12 cellular contexts compared by ENCODE assay signal in the genomic region with DNA sequence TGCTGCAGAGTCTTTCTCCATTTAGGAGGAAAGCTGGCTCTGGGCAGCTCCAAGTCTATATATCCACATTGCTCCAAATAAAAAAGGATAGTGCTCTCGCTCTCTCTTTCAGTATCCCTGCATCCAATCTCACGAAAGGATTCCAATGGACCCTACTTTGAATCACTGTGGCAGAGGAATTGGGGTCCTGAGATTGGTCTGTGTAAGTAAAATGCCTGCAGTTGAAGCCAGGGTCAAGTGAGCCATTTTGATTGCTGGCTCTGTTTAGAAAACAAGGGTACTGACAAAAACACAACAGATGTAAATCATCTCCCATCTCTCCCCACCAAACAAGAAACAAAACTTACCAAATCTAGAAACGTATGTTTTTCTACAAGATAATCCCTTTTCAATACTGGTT. TPM values are rescaled to one million over a fixed set of nuclear protein-coding genes. Genes with fewer than 3 reads are reported as not detected.
DNase-seq lines count a peak whose midpoint lies in the region; ATAC-seq and TF ChIP-seq lines count a peak whose summit lies in the region.
"Had no signal": no experiment of that assay in that cellular context is flagged by ENCODE, and none has a peak within 500 bp of the region (broad histone marks: within the 10 kb centered on the region; RNA-seq: fewer than 3 reads in every experiment).

No MANE protein-coding gene starts in this region.

- H3K9me3 Mint-ChIP-seq in WTC11, result peaks cover 28% of the 10 kb centered on the region
- H3K9me3 Mint-ChIP-seq in nephron progenitor cell, result peaks cover 33% of the 10 kb centered on the region
- peaks cover 2% of the 10 kb centered on the region for H3K9me3 Mint-ChIP-seq in stimulated activated memory B cell treated with anti-CD40 and anti-IgM and Interleukin-4, amounts not matched to agents 10 μg/mL and 1 μg/mL and 100 μg/mL, for 72 hours
- H3K9me3 Mint-ChIP-seq: CD8-positive, alpha-beta T cell had no signal

- H3K27ac Mint-ChIP-seq in WTC11, result peak overlapping the region; percentile 0
- peak overlapping the region; percentile 85 for H3K27ac Mint-ChIP-seq in nephron progenitor cell
- no peak overlapping the region for H3K27ac Mint-ChIP-seq in stimulated activated memory B cell treated with anti-CD40 and anti-IgM and Interleukin-4, amounts not matched to agents 10 μg/mL and 1 μg/mL and 100 μg/mL, for 72 hours
- H3K27ac Mint-ChIP-seq: CD14-positive monocyte; CD8-positive, alpha-beta T cell; IgD-negative memory B cell had no signal

- TF ChIP-seq CTCF in WTC11 (IDR thresholded peaks at IDR 0.05) (no peak), nephron progenitor cell (IDR thresholded peaks at IDR 0.05) (no peak)

- ATAC-seq in WTC11 (peak; percentile 75), GM21619 (IDR thresholded peaks at IDR 0.05; ENCODE audit: unreplicated experiment) (no peak)
- peak; percentile 24 for ATAC-seq in stimulated activated memory B cell treated with anti-CD40 and anti-IgM and Interleukin-4, amounts not matched to agents 10 μg/mL and 1 μg/mL and 100 μg/mL, for 72 hours
- ATAC-seq: CD8-positive, alpha-beta T cell had no signal

- H3K36me3 Mint-ChIP-seq in WTC11, result no peaks in the 10 kb centered on the region; the same call in 1 of the 2 replicates
- peaks cover 82% of the 10 kb centered on the region for H3K36me3 Mint-ChIP-seq in nephron progenitor cell (ENCODE audit: low read depth)
- no peaks in the 10 kb centered on the region for H3K36me3 Mint-ChIP-seq in stimulated activated memory B cell treated with anti-CD40 and anti-IgM and Interleukin-4, amounts not matched to agents 10 μg/mL and 1 μg/mL and 100 μg/mL, for 72 hours
- H3K36me3 Mint-ChIP-seq: CD14-positive monocyte; CD8-positive, alpha-beta T cell had no signal

- POLR2A ChIA-PET in WTC11 (lab: Charles Lee), result no interaction called here

- DNase-seq in WTC11 (ENCODE audit: low spot score) (no peak), nephron progenitor cell (no peak), MV-4-11 (lab: John Stamatoyannopoulos, UW) (no peak), A172 (ENCODE audit: low spot score) (no peak)
- DNase-seq: CD8-positive, alpha-beta T cell; COR-L47; DND-41; GF-D8 had no signal

- H3K4me3 Mint-ChIP-seq in WTC11 (no peak overlapping the region), nephron progenitor cell (peak overlapping the region; percentile 2)
- no peak overlapping the region for H3K4me3 Mint-ChIP-seq in stimulated activated memory B cell treated with anti-CD40 and anti-IgM and Interleukin-4, amounts not matched to agents 10 μg/mL and 1 μg/mL and 100 μg/mL, for 72 hours
- H3K4me3 Mint-ChIP-seq: CD14-positive monocyte; CD8-positive, alpha-beta T cell; IgD-negative memory B cell had no signal

- H3K27me3 Mint-ChIP-seq in WTC11 (ENCODE audit: low read depth), result no peaks in the 10 kb centered on the region
- H3K27me3 Mint-ChIP-seq in nephron progenitor cell (ENCODE audit: low read depth, poor library complexity), result no peaks in the 10 kb centered on the region
- H3K27me3 Mint-ChIP-seq in stimulated activated memory B cell treated with anti-CD40 and anti-IgM and Interleukin-4, amounts not matched to agents 10 μg/mL and 1 μg/mL and 100 μg/mL, for 72 hours, result peaks cover 7% of the 10 kb centered on the region
- H3K27me3 Mint-ChIP-seq: IgD-negative memory B cell had no signal

- H3K4me1 Mint-ChIP-seq in WTC11 (peaks cover 29% of the 10 kb centered on the region), nephron progenitor cell (peaks cover 34% of the 10 kb centered on the region)
- H3K4me1 Mint-ChIP-seq in stimulated activated memory B cell treated with anti-CD40 and anti-IgM and Interleukin-4, amounts not matched to agents 10 μg/mL and 1 μg/mL and 100 μg/mL, for 72 hours, result no peaks in the 10 kb centered on the region
- H3K4me1 Mint-ChIP-seq: CD14-positive monocyte, IgD-negative memory B cell had no signal

- CTCF ChIA-PET in WTC11 (lab: Charles Lee), result interaction anchor here (1.1 to 1.2 kb wide), 2 partner anchors 22 to 27 kb away, joined by 3 read pairs; no protein-coding TSS in a partner anchor

TF ChIP-seq in WTC11, 78 proteins besides CTCF, POLR2A, EP300 and RAD21:
- TF ChIP-seq, protein P1, sequence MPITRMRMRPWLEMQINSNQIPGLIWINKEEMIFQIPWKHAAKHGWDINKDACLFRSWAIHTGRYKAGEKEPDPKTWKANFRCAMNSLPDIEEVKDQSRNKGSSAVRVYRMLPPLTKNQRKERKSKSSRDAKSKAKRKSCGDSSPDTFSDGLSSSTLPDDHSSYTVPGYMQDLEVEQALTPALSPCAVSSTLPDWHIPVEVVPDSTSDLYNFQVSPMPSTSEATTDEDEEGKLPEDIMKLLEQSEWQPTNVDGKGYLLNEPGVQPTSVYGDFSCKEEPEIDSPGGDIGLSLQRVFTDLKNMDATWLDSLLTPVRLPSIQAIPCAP (CRISPR knock-in tag; IDR thresholded peaks at IDR 0.05), result no peak
- TF ChIP-seq NR1H2 (CRISPR knock-in tag; IDR thresholded peaks at IDR 0.05) (no peak), KAT7 (CRISPR knock-in tag; IDR thresholded peaks at IDR 0.05; ENCODE audit: borderline replicate concordance) (no peak), ZNF138 (CRISPR knock-in tag; conservative IDR thresholded peaks at IDR 0.05) (no peak), ZNF219 (CRISPR knock-in tag; IDR thresholded peaks at IDR 0.05; ENCODE audit: borderline replicate concordance) (no peak), HMGA2 (CRISPR knock-in tag; IDR thresholded peaks at IDR 0.05) (no peak), MXD4 (CRISPR knock-in tag; IDR thresholded peaks at IDR 0.05; ENCODE audit: borderline replicate concordance) (no peak), TEAD1 (CRISPR knock-in tag; IDR thresholded peaks at IDR 0.05) (no peak)
- TF ChIP-seq, protein P2, sequence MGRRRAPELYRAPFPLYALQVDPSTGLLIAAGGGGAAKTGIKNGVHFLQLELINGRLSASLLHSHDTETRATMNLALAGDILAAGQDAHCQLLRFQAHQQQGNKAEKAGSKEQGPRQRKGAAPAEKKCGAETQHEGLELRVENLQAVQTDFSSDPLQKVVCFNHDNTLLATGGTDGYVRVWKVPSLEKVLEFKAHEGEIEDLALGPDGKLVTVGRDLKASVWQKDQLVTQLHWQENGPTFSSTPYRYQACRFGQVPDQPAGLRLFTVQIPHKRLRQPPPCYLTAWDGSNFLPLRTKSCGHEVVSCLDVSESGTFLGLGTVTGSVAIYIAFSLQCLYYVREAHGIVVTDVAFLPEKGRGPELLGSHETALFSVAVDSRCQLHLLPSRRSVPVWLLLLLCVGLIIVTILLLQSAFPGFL (CRISPR knock-in tag; IDR thresholded peaks at IDR 0.05; ENCODE audit: borderline replicate concordance), result no peak
- TF ChIP-seq, protein P3, sequence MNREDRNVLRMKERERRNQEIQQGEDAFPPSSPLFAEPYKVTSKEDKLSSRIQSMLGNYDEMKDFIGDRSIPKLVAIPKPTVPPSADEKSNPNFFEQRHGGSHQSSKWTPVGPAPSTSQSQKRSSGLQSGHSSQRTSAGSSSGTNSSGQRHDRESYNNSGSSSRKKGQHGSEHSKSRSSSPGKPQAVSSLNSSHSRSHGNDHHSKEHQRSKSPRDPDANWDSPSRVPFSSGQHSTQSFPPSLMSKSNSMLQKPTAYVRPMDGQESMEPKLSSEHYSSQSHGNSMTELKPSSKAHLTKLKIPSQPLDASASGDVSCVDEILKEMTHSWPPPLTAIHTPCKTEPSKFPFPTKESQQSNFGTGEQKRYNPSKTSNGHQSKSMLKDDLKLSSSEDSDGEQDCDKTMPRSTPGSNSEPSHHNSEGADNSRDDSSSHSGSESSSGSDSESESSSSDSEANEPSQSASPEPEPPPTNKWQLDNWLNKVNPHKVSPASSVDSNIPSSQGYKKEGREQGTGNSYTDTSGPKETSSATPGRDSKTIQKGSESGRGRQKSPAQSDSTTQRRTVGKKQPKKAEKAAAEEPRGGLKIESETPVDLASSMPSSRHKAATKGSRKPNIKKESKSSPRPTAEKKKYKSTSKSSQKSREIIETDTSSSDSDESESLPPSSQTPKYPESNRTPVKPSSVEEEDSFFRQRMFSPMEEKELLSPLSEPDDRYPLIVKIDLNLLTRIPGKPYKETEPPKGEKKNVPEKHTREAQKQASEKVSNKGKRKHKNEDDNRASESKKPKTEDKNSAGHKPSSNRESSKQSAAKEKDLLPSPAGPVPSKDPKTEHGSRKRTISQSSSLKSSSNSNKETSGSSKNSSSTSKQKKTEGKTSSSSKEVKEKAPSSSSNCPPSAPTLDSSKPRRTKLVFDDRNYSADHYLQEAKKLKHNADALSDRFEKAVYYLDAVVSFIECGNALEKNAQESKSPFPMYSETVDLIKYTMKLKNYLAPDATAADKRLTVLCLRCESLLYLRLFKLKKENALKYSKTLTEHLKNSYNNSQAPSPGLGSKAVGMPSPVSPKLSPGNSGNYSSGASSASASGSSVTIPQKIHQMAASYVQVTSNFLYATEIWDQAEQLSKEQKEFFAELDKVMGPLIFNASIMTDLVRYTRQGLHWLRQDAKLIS (CRISPR knock-in tag; IDR thresholded peaks at IDR 0.05; ENCODE audit: borderline replicate concordance), result no peak
TF ChIP-seq in WTC11: peak in this region for 0.

RNA-seq across cellular contexts. Expression of a gene that starts 45.5 kb away (rescaled TPM):
- 0.14 TPM in 1 of 3 replicates, not detected in the others for total RNA-seq in WTC11 (2021)
- total RNA-seq in A172 (2014; rRNA removed; shearing (Covaris generic)), result not detected in 2 replicates
- total RNA-seq: CD8-positive, alpha-beta T cell had no signal
